12 cellular contexts compared by ENCODE assay signal in genomic region chr7:20539201-20539600, GRCh38.
DNase-seq lines count a peak whose midpoint lies in the region; ATAC-seq, FAIRE-seq and TF ChIP-seq lines count a peak whose summit lies in the region.
"Had no signal": no experiment of that assay in that cellular context is flagged by ENCODE, and none has a peak within 500 bp of the region (broad histone marks: within the 10 kb centered on the region; RNA-seq: fewer than 3 reads in every experiment).

No MANE protein-coding gene starts in this region.

- H2AFZ ChIP-seq in HepG2 (ENCODE audit: low read length) = no peak overlapping the region

- DNase-seq in HepG2 (ENCODE audit: low spot score) (peak; percentile 21), right lobe of liver (no peak), NB4 (ENCODE audit: low read depth) (peak; percentile 58), bronchial epithelial cell (ENCODE audit: low read depth) (peak; percentile 22), left lung (no peak), AG20443 (ENCODE audit: low spot score) (no peak)
- DNase-seq: stimulated activated CD4-positive, alpha-beta T cell treated with anti-CD3 and anti-CD28 coated beads, Interleukin-1b, Interleukin-23, amount 100 ng/mL, for 48 hours had no signal

- H3K9me3 ChIP-seq in HepG2 (ENCODE audit: low read length) (no peaks in the 10 kb centered on the region), right lobe of liver (no peaks in the 10 kb centered on the region), left lung (peaks cover 0 to 7% of the 10 kb centered on the region in 2 donors)
- H3K9me3 ChIP-seq: thoracic aorta had no signal

- POLR2A ChIA-PET in HepG2 (lab: Yijun Ruan, JAX) = no interaction called here

- no peaks in the 10 kb centered on the region for H4K20me1 ChIP-seq in HepG2 (ENCODE audit: insufficient read depth, low read length)

- TF ChIP-seq EP300 in HepG2 (IDR thresholded peaks at IDR 0.05; ENCODE audit: low read depth in 2 of 2, low read length in 2 of 2) (no peak), HepG2 (CRISPR knock-in tag; IDR thresholded peaks at IDR 0.05; ENCODE audit: borderline replicate concordance) (no peak)

- H3K4me3 ChIP-seq in HepG2 (replicated peaks in 1 of 3; ENCODE audit: insufficient read depth in 1 of 3, low read depth in 2 of 3, low read length in 3 of 3) (no peak overlapping the region), right lobe of liver (no peak overlapping the region), NB4 (ENCODE audit: low read depth, low read length) (no peak overlapping the region), bronchial epithelial cell (ENCODE audit: low read depth, low read length) (no peak overlapping the region), left lung (no peak overlapping the region)
- H3K4me3 ChIP-seq: SK-N-MC, thoracic aorta had no signal

- FAIRE-seq in HepG2 (lab: Jason Lieb, UNC) (peak; percentile 15), bronchial epithelial cell (lab: Jason Lieb, UNC) (no peak)

- H3K9ac ChIP-seq in HepG2 (ENCODE audit: insufficient read depth, low read depth, low read length) = no peak overlapping the region

- WGBS in HepG2 (ENCODE audit: low lambda C conversion rate) = 38% methylated on average over 4 of the region's 4 CpGs
- 67% methylated on average over 4 of the region's 4 CpGs for WGBS in right lobe of liver (ENCODE audit: insufficient coverage, low coverage, low lambda C conversion rate, missing lambda C conversion rate)

- no peaks in the 10 kb centered on the region for H3K79me2 ChIP-seq in HepG2 (ENCODE audit: insufficient read depth, low read length)

- ATAC-seq in HepG2 (peak; percentile 43; the same call in 2 of the 3 replicates), right lobe of liver (no peak), GM19395 (IDR thresholded peaks at IDR 0.05; ENCODE audit: unreplicated experiment) (no peak), left lung (no peak), GM18519 (IDR thresholded peaks at IDR 0.05; ENCODE audit: low FRiP score, unreplicated experiment) (no peak)
- ATAC-seq: natural killer cell treated with Interleukin-12 subunit alpha and Interleukin-12 subunit beta and Interleukin-15 and Interleukin-18, amount 100 ng/mL, for 72 hours had no signal

- intact Hi-C loops in HepG2 (cut with micrococcal nuclease; ENCODE audit: unreplicated experiment) = no loop called here
- intact Hi-C loops in right lobe of liver (cut with DNase I) = no loop called here
- intact Hi-C loops in left lung (cut with DNase I) = no loop called here

- no peaks in the 10 kb centered on the region for H3K27me3 ChIP-seq in HepG2 (ENCODE audit: control insufficient read depth in 1 of 2, insufficient read depth in 2 of 2, low read length in 2 of 2)
- no peaks in the 10 kb centered on the region for H3K27me3 ChIP-seq in right lobe of liver
- H3K27me3 ChIP-seq in bronchial epithelial cell (ENCODE audit: control insufficient read depth, insufficient read depth, low read length) = no peaks in the 10 kb centered on the region
- no peaks in the 10 kb centered on the region for H3K27me3 ChIP-seq in left lung

- TF ChIP-seq POLR2A in HepG2 (IDR thresholded peaks at IDR 0.05; ENCODE audit: insufficient read depth in 1 of 2, low read depth in 2 of 2, low read length in 2 of 2) = no peak
- TF ChIP-seq POLR2A in right lobe of liver (IDR thresholded peaks at IDR 0.05) = no peak
- no peak for TF ChIP-seq POLR2A in NB4 (IDR thresholded peaks at IDR 0.05; ENCODE audit: extremely low read depth, insufficient read length)

- in situ Hi-C loops in HepG2 (cut with HindIII; ENCODE audit: extremely low pct_ligation_motif_present, low pct_unique_long_range_greater_than_20kb) = no loop called here

- H3K36me3 ChIP-seq in HepG2 (replicated peaks in 1 of 2; ENCODE audit: control insufficient read depth in 1 of 2, insufficient read depth in 2 of 2, low read length in 2 of 2) (no peaks in the 10 kb centered on the region), right lobe of liver (no peaks in the 10 kb centered on the region), bronchial epithelial cell (ENCODE audit: control insufficient read depth, insufficient read depth, low read length) (no peaks in the 10 kb centered on the region), left lung (no peaks in the 10 kb centered on the region)
- H3K36me3 ChIP-seq: thoracic aorta had no signal

- peak; percentile 25 for TF ChIP-seq CTCF in HepG2 (CRISPR knock-in tag; IDR thresholded peaks at IDR 0.05)
- TF ChIP-seq CTCF in right lobe of liver (IDR thresholded peaks at IDR 0.05) = no peak
- peak; percentile 38 for TF ChIP-seq CTCF in NB4 (IDR thresholded peaks at IDR 0.05; ENCODE audit: low read depth, low read length)
- no peak for TF ChIP-seq CTCF in bronchial epithelial cell (IDR thresholded peaks at IDR 0.05; ENCODE audit: insufficient read depth, low read length, severe bottlenecking)
- no peak for TF ChIP-seq CTCF in left lung (IDR thresholded peaks at IDR 0.05)

- H3K27ac ChIP-seq in HepG2 (ENCODE audit: extremely low read length, insufficient read depth, low read length) = no peak overlapping the region
- no peak overlapping the region for H3K27ac ChIP-seq in right lobe of liver
- no peak overlapping the region for H3K27ac ChIP-seq in left lung
- H3K27ac ChIP-seq: SK-N-MC, thoracic aorta had no signal

- no peak for TF ChIP-seq RAD21 in HepG2 (CRISPR knock-in tag; IDR thresholded peaks at IDR 0.05)

- BruUV-seq in HepG2 (replicated peaks; lab: Mats Ljungman, UMichigan) = no TSS peak

- no peak overlapping the region for H3K4me2 ChIP-seq in HepG2 (ENCODE audit: low read depth, low read length)

- H3K4me1 ChIP-seq in HepG2 (ENCODE audit: insufficient read depth, low read length) (no peaks in the 10 kb centered on the region), right lobe of liver (no peaks in the 10 kb centered on the region), left lung (no peaks in the 10 kb centered on the region)

- CTCF ChIA-PET in HepG2 (lab: Yijun Ruan, JAX; ENCODE audit: low intra/inter-chr PET ratio, low total read pairs) = interaction anchor here (1.3 kb wide), 1 partner anchor 59 kb away, joined by 3 read pairs; no protein-coding TSS in a partner anchor

TF ChIP-seq in HepG2, 621 proteins besides CTCF, POLR2A, EP300 and RAD21:
- TF ChIP-seq STAG1 (CRISPR knock-in tag; IDR thresholded peaks at IDR 0.05) (peak; percentile 30; the same call in 1 of the 2 replicates), SMC3 (IDR thresholded peaks at IDR 0.05; ENCODE audit: low read length) (peak; percentile 10; the same call in 1 of the 2 replicates), ZNF790 (CRISPR knock-in tag; IDR thresholded peaks at IDR 0.05; ENCODE audit: borderline replicate concordance) (no peak)

Comparison
In these comparisons a context has a peak if more than half of its experiments do, and no peak if none do; other contexts are left out.
1. DNase-seq: peak in HepG2 (single experiment), NB4 (single experiment) and bronchial epithelial cell (single experiment); none in right lobe of liver (0 of 3), left lung (0 of 2) and AG20443 (single experiment).
2. CTCF ChIP-seq: peak in HepG2 (single experiment) and NB4 (single experiment); none in right lobe of liver (0 of 4), bronchial epithelial cell (single experiment) and left lung (0 of 2).